Comparison of ENCODE assay signal across 15 cellular contexts in genomic region chr9:78144663-78145377, GRCh38.
DNase-seq lines count a peak whose midpoint lies in the region; ATAC-seq, FAIRE-seq and TF ChIP-seq lines count a peak whose summit lies in the region.
"Had no signal": no experiment of that assay in that cellular context is flagged by ENCODE, and none has a peak within 500 bp of the region (broad histone marks: within the 10 kb centered on the region; RNA-seq: fewer than 3 reads in every experiment).

No MANE protein-coding gene starts in this region.

- H3K27me3 ChIP-seq in bronchial epithelial cell (ENCODE audit: control insufficient read depth, insufficient read depth, low read length) (no peaks in the 10 kb centered on the region), osteoblast (ENCODE audit: insufficient read depth, low read length) (no peaks in the 10 kb centered on the region), sigmoid colon (no peaks in the 10 kb centered on the region)
- H3K27me3 ChIP-seq: MG63 had no signal

- TF ChIP-seq POLR2A in GM12891 (IDR thresholded peaks at IDR 0.05; ENCODE audit: low read depth, low read length) (no peak), sigmoid colon (IDR thresholded peaks at IDR 0.05) (no peak)

- FAIRE-seq in GM12891 (lab: Jason Lieb, UNC) (peak; percentile 73), bronchial epithelial cell (lab: Jason Lieb, UNC) (peak; percentile 64)

- DNase-seq in GM12891 (ENCODE audit: insufficient read length, low spot score) (no peak), bronchial epithelial cell (ENCODE audit: low read depth) (no peak), osteoblast (ENCODE audit: insufficient read length, low spot score, missing footprints) (no peak), sigmoid colon (no peak), chondrocyte (ENCODE audit: low spot score) (no peak), mesothelial cell of epicardium (ENCODE audit: low spot score in 2 of 2, unreplicated experiment in 2 of 2) (no peak)
- no peak for DNase-seq in activated T-cell treated with anti-CD3 and anti-CD28 coated beads, Interleukin-2, amount 50 U/mL, for 24 hours
- DNase-seq: activated CD4-positive, alpha-beta memory T cell treated with anti-CD3 and anti-CD28 coated beads for 36 hours; DMS79; mammary epithelial cell; MG63; NCI-H2227 treated with DMSO at 0.1 percent for 48 hours; T1000 had no signal

- no peak for TF ChIP-seq EP300 in sigmoid colon (IDR thresholded peaks at IDR 0.05)

- no peaks in the 10 kb centered on the region for H3K4me1 ChIP-seq in osteoblast (ENCODE audit: insufficient read depth, low read length)
- no peaks in the 10 kb centered on the region for H3K4me1 ChIP-seq in sigmoid colon

- H3K36me3 Mint-ChIP-seq in chondrocyte (ENCODE audit: low read depth) (peaks cover 5% of the 10 kb centered on the region), mesothelial cell of epicardium (peaks cover 6% of the 10 kb centered on the region)
- H3K36me3 Mint-ChIP-seq in activated T-cell treated with anti-CD3 and anti-CD28 coated beads, Interleukin-2, amount 50 U/mL, for 24 hours (ENCODE audit: low read depth), result no peaks in the 10 kb centered on the region

- H3K4me1 Mint-ChIP-seq in chondrocyte (ENCODE audit: low read depth) (peaks cover 12% of the 10 kb centered on the region), mesothelial cell of epicardium (peaks cover 16% of the 10 kb centered on the region)
- H3K4me1 Mint-ChIP-seq in activated T-cell treated with anti-CD3 and anti-CD28 coated beads, Interleukin-2, amount 50 U/mL, for 24 hours (ENCODE audit: low read depth), result peaks cover 1% of the 10 kb centered on the region

- peaks cover 14% of the 10 kb centered on the region for H3K9me3 Mint-ChIP-seq in chondrocyte (ENCODE audit: low read depth)
- H3K9me3 Mint-ChIP-seq in activated T-cell treated with anti-CD3 and anti-CD28 coated beads, Interleukin-2, amount 50 U/mL, for 24 hours, result peaks cover 17% of the 10 kb centered on the region
- H3K9me3 Mint-ChIP-seq in mesothelial cell of epicardium, result peaks cover 18% of the 10 kb centered on the region

- ATAC-seq in HG03469 (IDR thresholded peaks at IDR 0.05; ENCODE audit: unreplicated experiment), result peak; percentile 81
- ATAC-seq: Panc1 had no signal

- 69 to 84% methylated on average over 3 of the region's 3 CpGs for WGBS in sigmoid colon, 2 donors

- TF ChIP-seq CTCF in bronchial epithelial cell (IDR thresholded peaks at IDR 0.05; ENCODE audit: insufficient read depth, low read length, severe bottlenecking) (no peak), osteoblast (IDR thresholded peaks at IDR 0.05; ENCODE audit: extremely low read depth, low read depth, low read length) (no peak), sigmoid colon (IDR thresholded peaks at IDR 0.05) (no peak), chondrocyte (IDR thresholded peaks at IDR 0.05) (no peak), mesothelial cell of epicardium (IDR thresholded peaks at IDR 0.05; ENCODE audit: unreplicated experiment) (no peak)

- H3K79me2 ChIP-seq in osteoblast (ENCODE audit: insufficient read depth, low read length), result no peaks in the 10 kb centered on the region

- peak overlapping the region; percentile 25 for H2AFZ ChIP-seq in osteoblast (ENCODE audit: low read length)

- no peak overlapping the region for H3K4me3 Mint-ChIP-seq in chondrocyte (ENCODE audit: unreplicated experiment)
- no peak overlapping the region for H3K4me3 Mint-ChIP-seq in activated T-cell treated with anti-CD3 and anti-CD28 coated beads, Interleukin-2, amount 50 U/mL, for 24 hours
- no peak overlapping the region for H3K4me3 Mint-ChIP-seq in mesothelial cell of epicardium
- H3K4me3 Mint-ChIP-seq: activated CD4-positive, alpha-beta memory T cell treated with anti-CD3 and anti-CD28 coated beads for 36 hours had no signal

- no peak overlapping the region for H3K27ac Mint-ChIP-seq in chondrocyte (ENCODE audit: unreplicated experiment)
- H3K27ac Mint-ChIP-seq in activated T-cell treated with anti-CD3 and anti-CD28 coated beads, Interleukin-2, amount 50 U/mL, for 24 hours, result no peak overlapping the region
- H3K27ac Mint-ChIP-seq in mesothelial cell of epicardium, result no peak overlapping the region
- H3K27ac Mint-ChIP-seq: activated CD4-positive, alpha-beta memory T cell treated with anti-CD3 and anti-CD28 coated beads for 36 hours had no signal

- H4K20me1 ChIP-seq in osteoblast (ENCODE audit: insufficient read depth, low read length), result no peaks in the 10 kb centered on the region

- H3K27ac ChIP-seq in osteoblast (ENCODE audit: low read depth, low read length) (no peak overlapping the region), sigmoid colon (no peak overlapping the region)

- no peak overlapping the region for H3K4me3 ChIP-seq in bronchial epithelial cell (ENCODE audit: low read depth, low read length)
- no peak overlapping the region for H3K4me3 ChIP-seq in osteoblast (ENCODE audit: insufficient read depth, low read length)
- H3K4me3 ChIP-seq in sigmoid colon, result no peak overlapping the region
- H3K4me3 ChIP-seq: MG63 had no signal

- no peak overlapping the region for H3K4me2 ChIP-seq in osteoblast (ENCODE audit: insufficient read depth, low read length)

- H3K36me3 ChIP-seq in bronchial epithelial cell (ENCODE audit: control insufficient read depth, insufficient read depth, low read length) (no peaks in the 10 kb centered on the region), osteoblast (ENCODE audit: insufficient read depth, low read length) (no peaks in the 10 kb centered on the region), sigmoid colon (no peaks in the 10 kb centered on the region)
- H3K36me3 ChIP-seq: MG63 had no signal

- intact Hi-C loops in sigmoid colon (cut with DNase I), result no loop called here

- H3K27me3 Mint-ChIP-seq in chondrocyte (ENCODE audit: low read depth) (no peaks in the 10 kb centered on the region), mesothelial cell of epicardium (ENCODE audit: low read depth) (no peaks in the 10 kb centered on the region)
- H3K27me3 Mint-ChIP-seq in activated T-cell treated with anti-CD3 and anti-CD28 coated beads, Interleukin-2, amount 50 U/mL, for 24 hours, result no peaks in the 10 kb centered on the region
- H3K27me3 Mint-ChIP-seq: activated CD4-positive, alpha-beta memory T cell treated with anti-CD3 and anti-CD28 coated beads for 36 hours had no signal

- no peaks in the 10 kb centered on the region for H3K9me3 ChIP-seq in osteoblast (ENCODE audit: low read depth, low read length)
- peaks cover 0 to 6% (median 0%) of the 10 kb centered on the region in 4 donors for H3K9me3 ChIP-seq in sigmoid colon
- H3K9me3 ChIP-seq: MG63 had no signal

TF ChIP-seq in GM12891, 5 proteins besides CTCF, POLR2A, EP300 and RAD21:
- TF ChIP-seq SPI1 (IDR thresholded peaks at IDR 0.05; ENCODE audit: low read depth, low read length), result peak; percentile 63
- TF ChIP-seq POU2F2 (IDR thresholded peaks at IDR 0.05; ENCODE audit: low read depth, low read length), result no peak
- TF ChIP-seq TAF1 (IDR thresholded peaks at IDR 0.05; ENCODE audit: low read depth, low read length), result no peak
